8 cellular contexts compared by ENCODE assay signal in the genomic region with DNA sequence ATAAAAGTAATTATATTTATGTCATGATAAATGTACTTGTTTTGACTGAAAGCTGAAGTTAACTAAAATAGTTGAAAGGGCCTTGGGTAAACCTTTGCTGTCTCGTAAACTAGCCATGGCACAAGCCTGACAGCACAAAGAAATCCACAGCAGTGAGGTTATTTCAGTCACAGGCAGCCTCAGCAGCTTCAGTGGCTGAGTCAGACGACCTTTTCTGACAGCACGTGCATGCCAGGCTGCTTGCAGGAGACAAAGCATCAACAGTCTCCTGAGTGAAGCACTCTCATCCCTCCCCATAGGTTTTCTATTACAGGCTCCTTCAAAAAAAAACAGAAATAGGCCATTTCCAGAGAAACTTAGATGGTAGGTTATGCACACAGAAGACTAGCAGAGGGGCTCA. TPM values are rescaled to one million over a fixed set of nuclear protein-coding genes. Genes with fewer than 3 reads are reported as not detected.
A peak's percentile ranks its signal among the peaks of the same experiment; 100 is the strongest.
DNase-seq lines count a peak whose midpoint lies in the region; TF ChIP-seq lines count a peak whose summit lies in the region.

No MANE protein-coding gene starts in this region.

- intact Hi-C loops in vagina (cut with DNase I): no loop called here

- H3K36me3 ChIP-seq in vagina: peaks cover 0 to 30% of the 10 kb centered on the region in 2 donors

- H3K4me3 ChIP-seq in vagina: no peak overlapping the region

- H3K4me1 ChIP-seq in vagina: peaks cover 5% of the 10 kb centered on the region

- no peak for TF ChIP-seq CTCF in vagina (IDR thresholded peaks at IDR 0.05)

- no peak for TF ChIP-seq POLR2A in vagina (IDR thresholded peaks at IDR 0.05)

- no peak overlapping the region for H3K27ac ChIP-seq in vagina

- DNase-seq in COR-L47 (lab: John Stamatoyannopoulos, UW) (peak; percentile 32), MV-4-11 (lab: John Stamatoyannopoulos, UW) (peak; percentile 58), cerebellar cortex (ENCODE audit: low spot score) (peak; percentile 75), mucosa of gallbladder (ENCODE audit: low spot score) (peak; percentile 36), DMS79 (lab: John Stamatoyannopoulos, UW) (no peak), vagina (ENCODE audit: extremely low spot score in 2 of 2) (no peak)
- DNase-seq in activated effector memory CD4-positive, alpha-beta T cell treated with anti-CD3 and anti-CD28 coated beads, Interleukin-2, amount 50 U/mL, for 16 hours: no peak
- no peak for DNase-seq in activated effector memory CD4-positive, alpha-beta T cell treated with Interleukin-2 at 50 U/mL for 16 hours

- no peaks in the 10 kb centered on the region for H3K27me3 ChIP-seq in vagina

- H3K9me3 ChIP-seq in vagina: no peaks in the 10 kb centered on the region

RNA-seq across cellular contexts. Expression of gene OXCT1, which starts 34.6 kb away (rescaled TPM):
- total RNA-seq in mucosa of gallbladder (28.7 TPM), vagina (15.5 TPM)

Comparison
In these comparisons a context has a peak if more than half of its experiments do, and no peak if none do; other contexts are left out.
1. DNase-seq: peak in COR-L47 (single experiment), MV-4-11 (single experiment), cerebellar cortex (single experiment) and mucosa of gallbladder (single experiment); none in DMS79 (single experiment), vagina (0 of 2), activated effector memory CD4-positive, alpha-beta T cell treated with anti-CD3 and anti-CD28 coated beads, Interleukin-2, amount 50 U/mL, for 16 hours (single experiment) and activated effector memory CD4-positive, alpha-beta T cell treated with Interleukin-2 at 50 U/mL for 16 hours (single experiment).